Comparison of ENCODE assay signal across 14 cellular contexts in genomic region chr17:21679256-21680146, GRCh38. TPM values are rescaled to one million over a fixed set of nuclear protein-coding genes. Genes with fewer than 3 reads are reported as not detected.
A peak's percentile ranks its signal among the peaks of the same experiment; 100 is the strongest.
DNase-seq lines count a peak whose midpoint lies in the region; ATAC-seq and TF ChIP-seq lines count a peak whose summit lies in the region.
"Had no signal": no experiment of that assay in that cellular context is flagged by ENCODE, and none has a peak within 500 bp of the region (broad histone marks: within the 10 kb centered on the region; RNA-seq: fewer than 3 reads in every experiment).

No MANE protein-coding gene starts in this region.

- H3K4me1 ChIP-seq in sigmoid colon: no peaks in the 10 kb centered on the region

- peaks cover 0 to 5% (median 0%) of the 10 kb centered on the region in 3 donors for H3K27me3 ChIP-seq in sigmoid colon
- H3K27me3 ChIP-seq in brain microvascular endothelial cell (replicated peaks): no peaks in the 10 kb centered on the region

- H3K4me3 ChIP-seq in coronary artery (no peak overlapping the region), sigmoid colon (no peak overlapping the region), brain microvascular endothelial cell (ENCODE audit: low read depth, low read length) (no peak overlapping the region)

- in situ Hi-C loops in brain microvascular endothelial cell (cut with HindIII; ENCODE audit: low pct_ligation_motif_present, low sequenced_read_pairs): no loop called here

- intact Hi-C loops in sigmoid colon (cut with DNase I): no loop called here

- no peaks in the 10 kb centered on the region for H3K9me3 ChIP-seq in sigmoid colon

- 57 to 70% methylated on average over 62 of the region's 62 CpGs for WGBS in sigmoid colon, 2 donors

- peak; percentile 8 for DNase-seq in activated T-cell treated with anti-CD3 and anti-CD28 coated beads, Interleukin-2, amount 50 U/mL, for 1 hour
- DNase-seq in activated T-cell treated with anti-CD3 and anti-CD28 coated beads, Interleukin-2, amount 50 U/mL, for 4 hours: no peak
- peak; percentile 65 for DNase-seq in ELF-1 (ENCODE audit: low read depth, low spot score)
- peak; percentile 60 for DNase-seq in coronary artery (ENCODE audit: low spot score)
- peak; percentile 59 for DNase-seq in sigmoid colon
- no peak for DNase-seq in SKM-1 (lab: John Stamatoyannopoulos, UW; ENCODE audit: unreplicated experiment)
- no peak for DNase-seq in NCI-H146 treated with DMSO at 0.1 percent for 48 hours (lab: John Stamatoyannopoulos, UW; ENCODE audit: unreplicated experiment)
- no peak for DNase-seq in brain microvascular endothelial cell
- DNase-seq: CD4-positive, CD25-positive, alpha-beta regulatory T cell; HCEC 1CT; NCI-H345 had no signal

- no peak for TF ChIP-seq EP300 in sigmoid colon (IDR thresholded peaks at IDR 0.05)

- no peak overlapping the region for H3K4me3 Mint-ChIP-seq in activated T-cell treated with anti-CD3 and anti-CD28 coated beads, Interleukin-2, amount 50 U/mL, for 4 hours
- H3K4me3 Mint-ChIP-seq: IgD-negative memory B cell had no signal

- no peaks in the 10 kb centered on the region for H3K36me3 Mint-ChIP-seq in activated T-cell treated with anti-CD3 and anti-CD28 coated beads, Interleukin-2, amount 50 U/mL, for 4 hours (ENCODE audit: insufficient read depth)
- H3K36me3 Mint-ChIP-seq: CD4-positive, CD25-positive, alpha-beta regulatory T cell; IgD-negative memory B cell had no signal

- no peak for ATAC-seq in activated T-cell treated with anti-CD3 and anti-CD28 coated beads, Interleukin-2, amount 50 U/mL, for 4 hours

- no peak for TF ChIP-seq CTCF in coronary artery (IDR thresholded peaks at IDR 0.05)
- TF ChIP-seq CTCF in sigmoid colon (IDR thresholded peaks at IDR 0.05): no peak
- no peak for TF ChIP-seq CTCF in brain microvascular endothelial cell (IDR thresholded peaks at IDR 0.05; ENCODE audit: low read depth, low read length, missing control alignments)

- no peaks in the 10 kb centered on the region for H3K9me3 Mint-ChIP-seq in activated T-cell treated with anti-CD3 and anti-CD28 coated beads, Interleukin-2, amount 50 U/mL, for 4 hours

- H3K27me3 Mint-ChIP-seq in activated T-cell treated with anti-CD3 and anti-CD28 coated beads, Interleukin-2, amount 50 U/mL, for 4 hours (ENCODE audit: low read depth): no peaks in the 10 kb centered on the region
- H3K27me3 Mint-ChIP-seq: CD4-positive, CD25-positive, alpha-beta regulatory T cell; IgD-negative memory B cell had no signal

- no peak overlapping the region for H3K27ac ChIP-seq in coronary artery
- no peak overlapping the region for H3K27ac ChIP-seq in sigmoid colon
- no peak overlapping the region for H3K27ac ChIP-seq in brain microvascular endothelial cell

- H3K36me3 ChIP-seq in sigmoid colon (no peaks in the 10 kb centered on the region), brain microvascular endothelial cell (replicated peaks) (no peaks in the 10 kb centered on the region)

- no peaks in the 10 kb centered on the region for H3K4me1 Mint-ChIP-seq in activated T-cell treated with anti-CD3 and anti-CD28 coated beads, Interleukin-2, amount 50 U/mL, for 4 hours (ENCODE audit: low read depth)
- H3K4me1 Mint-ChIP-seq: IgD-negative memory B cell had no signal

- TF ChIP-seq POLR2A in sigmoid colon (IDR thresholded peaks at IDR 0.05): no peak

RNA-seq across cellular contexts. Expression of gene KCNJ18, which starts 12.8 kb away (rescaled TPM):
- total RNA-seq in activated T-cell treated with anti-CD3 and anti-CD28 coated beads, Interleukin-2, amount 50 U/mL, for 4 hours: not detected
- total RNA-seq in sigmoid colon: under 1 TPM in 1 of 4 donors, not detected in 3; 0.54 TPM
- polyA plus RNA-seq in sigmoid colon: not detected
- total RNA-seq: CD4-positive, CD25-positive, alpha-beta regulatory T cell; G401; HT-29 had no signal
- polyA plus RNA-seq: CD4-positive, CD25-positive, alpha-beta regulatory T cell; IgD-negative memory B cell had no signal

Comparison
In these comparisons a context has a peak if more than half of its experiments do, and no peak if none do; other contexts are left out.
1. DNase-seq: peak in activated T-cell treated with anti-CD3 and anti-CD28 coated beads, Interleukin-2, amount 50 U/mL, for 1 hour (single experiment), ELF-1 (single experiment), coronary artery (single experiment) and sigmoid colon (single experiment); none in activated T-cell treated with anti-CD3 and anti-CD28 coated beads, Interleukin-2, amount 50 U/mL, for 4 hours (single experiment), SKM-1 (single experiment), NCI-H146 treated with DMSO at 0.1 percent for 48 hours (single experiment) and brain microvascular endothelial cell (single experiment).